In the genomic region with DNA sequence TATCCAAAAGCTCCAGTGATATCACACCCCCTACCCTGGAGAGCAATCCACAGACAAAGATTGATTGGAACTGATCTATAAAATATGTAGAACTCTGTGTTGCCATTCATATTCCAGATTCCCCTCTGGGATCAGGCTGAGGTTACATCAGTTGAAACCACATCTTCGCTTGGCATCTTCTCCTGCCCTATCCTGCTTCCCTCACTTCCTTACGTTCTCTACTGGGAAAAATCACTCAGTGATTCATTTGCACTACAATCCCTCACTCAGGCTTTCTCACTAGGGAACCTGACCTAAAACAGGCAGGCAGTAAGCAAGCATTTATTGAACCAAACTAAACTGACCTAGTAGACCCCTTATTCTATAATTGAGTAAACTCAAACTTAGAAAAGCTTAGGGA, we compare ENCODE assay signal across 27 cellular contexts.
DNase-seq lines count a peak whose midpoint lies in the region; ATAC-seq and TF ChIP-seq lines count a peak whose summit lies in the region.
"Had no signal": no experiment of that assay in that cellular context is flagged by ENCODE, and none has a peak within 500 bp of the region (broad histone marks: within the 10 kb centered on the region; RNA-seq: fewer than 3 reads in every experiment).

No MANE protein-coding gene starts in this region.

- no peak for TF ChIP-seq RAD21 in SK-N-SH (IDR thresholded peaks at IDR 0.05; ENCODE audit: low read length)

- H3K36me3 ChIP-seq in neuronal stem cell (replicated peaks in 1 of 2; ENCODE audit: control insufficient read depth in 2 of 2, insufficient read depth in 2 of 2, low read length in 2 of 2) (no peaks in the 10 kb centered on the region), SK-N-SH (replicated peaks in 1 of 2; ENCODE audit: control insufficient read depth in 1 of 2, insufficient read depth in 2 of 2, low read length in 1 of 2) (no peaks in the 10 kb centered on the region)
- H3K36me3 ChIP-seq: BE2C, gastroesophageal sphincter, ovary, suprapubic skin, WERI-Rb-1 had no signal

- no peaks in the 10 kb centered on the region for H3K9me2 ChIP-seq in SK-N-SH

- no peak overlapping the region for H3K4me2 ChIP-seq in neuronal stem cell (ENCODE audit: insufficient read depth, low read length, poor library complexity, severe bottlenecking)
- H3K4me2 ChIP-seq in SK-N-SH, result no peak overlapping the region
- H3K4me2 ChIP-seq: hepatocyte had no signal

- CTCF ChIA-PET in SK-N-SH (lab: Yijun Ruan, JAX), result interaction anchor here (1.1 to 3.5 kb wide), 4 partner anchors 22 to 384 kb away, joined by 3 to 26 read pairs (median 7); a partner anchor contains a TSS

- H3K18ac ChIP-seq in neuronal stem cell (ENCODE audit: low read length), result no peak overlapping the region

- no peaks in the 10 kb centered on the region for H3K79me2 ChIP-seq in SK-N-SH (ENCODE audit: insufficient read depth)
- H3K79me2 ChIP-seq: hepatocyte had no signal

- H2BK5ac ChIP-seq in neuronal stem cell (ENCODE audit: low read length), result no peak overlapping the region

- H3K27ac ChIP-seq in neuronal stem cell (replicated peaks; ENCODE audit: low read length) (no peak overlapping the region), SK-N-SH (ENCODE audit: low read depth in 2 of 2, low read length in 1 of 2) (no peak overlapping the region)
- H3K27ac ChIP-seq: gastroesophageal sphincter, hepatocyte, ovary, suprapubic skin, WERI-Rb-1 had no signal

- H2AK5ac ChIP-seq in neuronal stem cell (ENCODE audit: low read depth, low read length), result no peak overlapping the region

- no peak overlapping the region for H3K14ac ChIP-seq in neuronal stem cell (ENCODE audit: low read length)

- H3K9me3 ChIP-seq in neuronal stem cell (replicated peaks in 1 of 2; ENCODE audit: control insufficient read depth in 2 of 2, insufficient read depth in 1 of 2, low read depth in 1 of 2, low read length in 2 of 2) (no peaks in the 10 kb centered on the region), SK-N-SH (no peaks in the 10 kb centered on the region)
- H3K9me3 ChIP-seq: BE2C, gastroesophageal sphincter, ovary, suprapubic skin had no signal

- ATAC-seq in GM19397 (IDR thresholded peaks at IDR 0.05; ENCODE audit: unreplicated experiment), result no peak
- ATAC-seq: effector memory CD8-positive, alpha-beta T cell; gastroesophageal sphincter; HepG2; stimulated activated naive B cell treated with anti-CD40 and anti-IgM and Interleukin-4, amounts not matched to agents 10 μg/mL and 1 μg/mL and 100 μg/mL, for 72 hours had no signal

- H3K27me3 ChIP-seq in neuronal stem cell (ENCODE audit: control insufficient read depth in 3 of 3, insufficient read depth in 3 of 3, low read depth in 1 of 3, low read length in 3 of 3) (peaks cover 0 to 28% (median 0%) of the 10 kb centered on the region in 3 experiments), SK-N-SH (ENCODE audit: insufficient read depth) (peaks cover 32% of the 10 kb centered on the region)
- H3K27me3 ChIP-seq: hepatocyte, ovary, suprapubic skin had no signal

- no peak for TF ChIP-seq CTCF in SK-N-SH (IDR thresholded peaks at IDR 0.05)

- H3K4ac ChIP-seq in neuronal stem cell (ENCODE audit: low read length), result no peak overlapping the region

- H3K79me1 ChIP-seq in neuronal stem cell (ENCODE audit: low read depth, low read length), result no peaks in the 10 kb centered on the region

- H3K4me1 ChIP-seq in neuronal stem cell (ENCODE audit: control insufficient read depth in 2 of 2, insufficient read depth in 1 of 2, low read depth in 1 of 2, low read length in 2 of 2), result no peaks in the 10 kb centered on the region
- H3K4me1 ChIP-seq in SK-N-SH (ENCODE audit: control insufficient read depth in 1 of 2, insufficient read depth in 2 of 2, low read depth in 1 of 2, low read length in 1 of 2), result peaks cover 0 to 7% of the 10 kb centered on the region in 2 experiments; a peak in 1 of 4 replicates
- H3K4me1 ChIP-seq: BE2C, gastroesophageal sphincter had no signal

- DNase-seq in H4 (ENCODE audit: low spot score) (peak; percentile 10), amniotic epithelial cell (ENCODE audit: low read depth) (peak; percentile 49), fibroblast of peridontal ligament (ENCODE audit: extremely low read depth) (peak; percentile 84), pulmonary artery endothelial cell (ENCODE audit: low read depth, low spot score) (peak; percentile 8), neuronal stem cell (ENCODE audit: low spot score) (no peak), SK-N-SH (no peak)
- DNase-seq: activated CD4-positive, alpha-beta T cell treated with anti-CD3 and anti-CD28 coated beads for 4 hours; activated CD8-positive, alpha-beta memory T cell treated with anti-CD3 and anti-CD28 coated beads for 24 hours; activated effector memory CD4-positive, alpha-beta T cell treated with Interleukin-2 at 50 U/mL for 16 hours; anterior cingulate cortex; BE2C; caudate nucleus; cortex of kidney; effector memory CD8-positive, alpha-beta T cell; Karpas-422; NCI-H510A; ovary; small intestine; stimulated activated naive B cell treated with anti-CD40 and anti-IgM and Interleukin-4, amounts not matched to agents 10 μg/mL and 1 μg/mL and 100 μg/mL, for 72 hours; T1000; WERI-Rb-1 had no signal

- H2AFZ ChIP-seq in neuronal stem cell (ENCODE audit: low read length) (no peak overlapping the region), SK-N-SH (ENCODE audit: low read depth) (no peak overlapping the region)
- H2AFZ ChIP-seq: hepatocyte had no signal

- H4K91ac ChIP-seq in neuronal stem cell (ENCODE audit: low read depth, low read length, poor library complexity), result no peak overlapping the region

- H3K23ac ChIP-seq in neuronal stem cell (ENCODE audit: low read depth, low read length, poor library complexity), result no peak overlapping the region

- no peak overlapping the region for H2BK120ac ChIP-seq in neuronal stem cell (ENCODE audit: low read depth, low read length)

- WGBS in neuronal stem cell (ENCODE audit: extremely low coverage in 2 of 2, insufficient read length in 2 of 2, insufficient replicate concordance in 1 of 2), 2 donors, result no CpG with 5 or more reads among the region's 2 CpGs
- WGBS in SK-N-SH (ENCODE audit: low lambda C conversion rate), result 37% methylated on average over 2 of the region's 2 CpGs

- no peaks in the 10 kb centered on the region for H4K20me1 ChIP-seq in SK-N-SH (ENCODE audit: insufficient read depth)

- POLR2A ChIA-PET in SK-N-SH (lab: Yijun Ruan, JAX), result no interaction called here

- no peaks in the 10 kb centered on the region for H3F3A ChIP-seq in SK-N-SH (replicated peaks; ENCODE audit: insufficient read depth)

- H2BK15ac ChIP-seq in neuronal stem cell (ENCODE audit: low read length), result no peak overlapping the region

- no peak overlapping the region for H3K4me3 ChIP-seq in neuronal stem cell (ENCODE audit: low read length in 2 of 2)
- no peak overlapping the region for H3K4me3 ChIP-seq in SK-N-SH (ENCODE audit: low read depth in 2 of 2, low read length in 1 of 2)
- H3K4me3 ChIP-seq: gastroesophageal sphincter, hepatocyte, lung, ovary, suprapubic skin had no signal

- H3K9ac ChIP-seq in neuronal stem cell (ENCODE audit: low read depth, low read length, poor library complexity) (no peak overlapping the region), SK-N-SH (no peak overlapping the region)

- TF ChIP-seq EP300 in SK-N-SH (IDR thresholded peaks at IDR 0.05; ENCODE audit: borderline replicate concordance in 1 of 2, low read depth in 1 of 2, low read length in 1 of 2), result no peak

- no peak overlapping the region for H4K8ac ChIP-seq in neuronal stem cell (ENCODE audit: low read depth, low read length)

- no peak overlapping the region for H2BK12ac ChIP-seq in neuronal stem cell (ENCODE audit: low read length)

TF ChIP-seq in SK-N-SH, 30 proteins besides CTCF, POLR2A, EP300 and RAD21:
- TF ChIP-seq RFX5 (IDR thresholded peaks at IDR 0.05; ENCODE audit: low read length) (no peak), MXI1 (IDR thresholded peaks at IDR 0.05; ENCODE audit: low read depth, low read length) (no peak), GATA2 (CRISPR knock-in tag; IDR thresholded peaks at IDR 0.05) (no peak), ELF1 (IDR thresholded peaks at IDR 0.05) (no peak), TAF1 (IDR thresholded peaks at IDR 0.05; ENCODE audit: borderline replicate concordance, low read depth, low read length) (no peak)
- TF ChIP-seq, protein P1, sequence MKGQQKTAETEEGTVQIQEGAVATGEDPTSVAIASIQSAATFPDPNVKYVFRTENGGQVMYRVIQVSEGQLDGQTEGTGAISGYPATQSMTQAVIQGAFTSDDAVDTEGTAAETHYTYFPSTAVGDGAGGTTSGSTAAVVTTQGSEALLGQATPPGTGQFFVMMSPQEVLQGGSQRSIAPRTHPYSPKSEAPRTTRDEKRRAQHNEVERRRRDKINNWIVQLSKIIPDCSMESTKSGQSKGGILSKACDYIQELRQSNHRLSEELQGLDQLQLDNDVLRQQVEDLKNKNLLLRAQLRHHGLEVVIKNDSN (IDR thresholded peaks at IDR 0.05; ENCODE audit: borderline replicate concordance, low read depth), result no peak
- TF ChIP-seq, protein P2, sequence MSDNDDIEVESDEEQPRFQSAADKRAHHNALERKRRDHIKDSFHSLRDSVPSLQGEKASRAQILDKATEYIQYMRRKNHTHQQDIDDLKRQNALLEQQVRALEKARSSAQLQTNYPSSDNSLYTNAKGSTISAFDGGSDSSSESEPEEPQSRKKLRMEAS (IDR thresholded peaks at IDR 0.05; ENCODE audit: low read depth), result no peak
TF ChIP-seq in SK-N-SH: peak in this region for 0.

Comparison
In these comparisons a context has a peak if more than half of its experiments do, and no peak if none do; other contexts are left out.
1. DNase-seq: peak in H4 (single experiment), amniotic epithelial cell (single experiment), fibroblast of peridontal ligament (single experiment) and pulmonary artery endothelial cell (single experiment); none in neuronal stem cell (single experiment) and SK-N-SH (single experiment).